Comparison of ENCODE assay signal across 1 cellular context in genomic region chr22:19776433-19777031, GRCh38.
TF ChIP-seq lines count a peak whose summit lies in the region.

No MANE protein-coding gene starts in this region.

TF ChIP-seq in GM12878, 131 proteins besides CTCF, POLR2A, EP300 and RAD21:
- TF ChIP-seq ZNF687 (IDR thresholded peaks at IDR 0.05): 0 out of 2 replicates have a peak, but pooled peaks have one; percentile 20
- no peak for TF ChIP-seq MTA2 (IDR thresholded peaks at IDR 0.05; ENCODE audit: low read depth)
